In genomic region chr2:222943820-222944219, GRCh38 we compare ENCODE assay signal across 12 cellular contexts.
DNase-seq lines count a peak whose midpoint lies in the region; ATAC-seq lines count a peak whose summit lies in the region.
"Had no signal": no experiment of that assay in that cellular context is flagged by ENCODE, and none has a peak within 500 bp of the region (broad histone marks: within the 10 kb centered on the region; RNA-seq: fewer than 3 reads in every experiment).

No MANE protein-coding gene starts in this region.

- ATAC-seq in activated CD4-positive, alpha-beta T cell treated with anti-CD3 and anti-CD28 coated beads for 36 hours, result peak; percentile 50
- peak; percentile 81 for ATAC-seq in HG02678 (IDR thresholded peaks at IDR 0.05; ENCODE audit: unreplicated experiment)
- peak; percentile 55 for ATAC-seq in stimulated activated memory B cell treated with anti-CD40 and anti-IgM and Interleukin-4, amounts not matched to agents 10 μg/mL and 1 μg/mL and 100 μg/mL, for 72 hours
- ATAC-seq: effector memory CD8-positive, alpha-beta T cell had no signal

- POLR2A ChIA-PET in activated CD4-positive, alpha-beta T cell treated with anti-CD3 and anti-CD28 coated beads for 36 hours (lab: Charles Lee), result no interaction called here

- no peak overlapping the region for H3K27ac Mint-ChIP-seq in activated CD4-positive, alpha-beta T cell treated with anti-CD3 and anti-CD28 coated beads for 36 hours
- no peak overlapping the region for H3K27ac Mint-ChIP-seq in stimulated activated memory B cell treated with anti-CD40 and anti-IgM and Interleukin-4, amounts not matched to agents 10 μg/mL and 1 μg/mL and 100 μg/mL, for 72 hours
- H3K27ac Mint-ChIP-seq: effector memory CD8-positive, alpha-beta T cell; memory B cell had no signal

- H3K9me3 Mint-ChIP-seq in activated CD4-positive, alpha-beta T cell treated with anti-CD3 and anti-CD28 coated beads for 36 hours (ENCODE audit: low read depth), result peaks cover 3% of the 10 kb centered on the region
- no peaks in the 10 kb centered on the region for H3K9me3 Mint-ChIP-seq in stimulated activated memory B cell treated with anti-CD40 and anti-IgM and Interleukin-4, amounts not matched to agents 10 μg/mL and 1 μg/mL and 100 μg/mL, for 72 hours

- H3K4me1 Mint-ChIP-seq in activated CD4-positive, alpha-beta T cell treated with anti-CD3 and anti-CD28 coated beads for 36 hours, result peaks cover 16% of the 10 kb centered on the region
- H3K4me1 Mint-ChIP-seq in stimulated activated memory B cell treated with anti-CD40 and anti-IgM and Interleukin-4, amounts not matched to agents 10 μg/mL and 1 μg/mL and 100 μg/mL, for 72 hours, result no peaks in the 10 kb centered on the region
- H3K4me1 Mint-ChIP-seq: memory B cell had no signal

- DNase-seq in activated CD4-positive, alpha-beta T cell treated with anti-CD3 and anti-CD28 coated beads for 36 hours, result no peak
- DNase-seq in activated CD4-positive, alpha-beta T cell treated with anti-CD3 and anti-CD28 coated beads, Interleukin-2, amount 50 U/mL, for 48 hours, result no peak
- peak in 1 of 2 experiments; percentile 68 for DNase-seq in SJSA1 (ENCODE audit: low read depth in 1 of 2, low spot score in 2 of 2)
- no peak for DNase-seq in stimulated activated CD4-positive, alpha-beta T cell treated with anti-CD3 and anti-CD28 coated beads, Interleukin-4, amount 100 ng/mL, for 24 hours
- no peak for DNase-seq in activated CD4-positive, alpha-beta T cell treated with anti-CD3 and anti-CD28 coated beads, Interleukin-2, amount 50 U/mL, for 4 hours
- DNase-seq in medulla oblongata (ENCODE audit: extremely low spot score), result no peak
- DNase-seq: effector memory CD8-positive, alpha-beta T cell; MG63 had no signal

- intact Hi-C loops in activated CD4-positive, alpha-beta T cell treated with anti-CD3 and anti-CD28 coated beads for 36 hours (cut with DNase I, micrococcal nuclease), result no loop called here

- H3K27me3 Mint-ChIP-seq in activated CD4-positive, alpha-beta T cell treated with anti-CD3 and anti-CD28 coated beads for 36 hours, result no peaks in the 10 kb centered on the region
- no peaks in the 10 kb centered on the region for H3K27me3 Mint-ChIP-seq in stimulated activated memory B cell treated with anti-CD40 and anti-IgM and Interleukin-4, amounts not matched to agents 10 μg/mL and 1 μg/mL and 100 μg/mL, for 72 hours
- H3K27me3 Mint-ChIP-seq: effector memory CD8-positive, alpha-beta T cell; memory B cell had no signal

- peak overlapping the region; percentile 86 for H3K27ac ChIP-seq in SJSA1
- H3K27ac ChIP-seq: 22Rv1 had no signal

- 0 out of 2 replicates have a peak, but pooled peaks cover 3% of the 10 kb centered on the region for H3K36me3 ChIP-seq in SJSA1

- H3K27me3 ChIP-seq in SJSA1 (replicated peaks), result no peaks in the 10 kb centered on the region
- H3K27me3 ChIP-seq: MG63 had no signal

- CTCF ChIA-PET in activated CD4-positive, alpha-beta T cell treated with anti-CD3 and anti-CD28 coated beads for 36 hours (lab: Charles Lee), result interaction anchor here (0.6 to 3.2 kb wide), 2 partner anchors 155 to 253 kb away, joined by 3 to 9 read pairs; no protein-coding TSS in a partner anchor

- H3K4me1 ChIP-seq in SJSA1 (replicated peaks), result peaks cover 75% of the 10 kb centered on the region

- H3K4me3 ChIP-seq in SJSA1, result no peak overlapping the region
- H3K4me3 ChIP-seq: MG63 had no signal

- H3K4me3 Mint-ChIP-seq in activated CD4-positive, alpha-beta T cell treated with anti-CD3 and anti-CD28 coated beads for 36 hours, result no peak overlapping the region
- no peak overlapping the region for H3K4me3 Mint-ChIP-seq in stimulated activated memory B cell treated with anti-CD40 and anti-IgM and Interleukin-4, amounts not matched to agents 10 μg/mL and 1 μg/mL and 100 μg/mL, for 72 hours
- H3K4me3 Mint-ChIP-seq: effector memory CD8-positive, alpha-beta T cell; memory B cell had no signal

- H3K36me3 Mint-ChIP-seq in activated CD4-positive, alpha-beta T cell treated with anti-CD3 and anti-CD28 coated beads for 36 hours (ENCODE audit: low read depth), result peaks cover 10% of the 10 kb centered on the region
- H3K36me3 Mint-ChIP-seq in stimulated activated memory B cell treated with anti-CD40 and anti-IgM and Interleukin-4, amounts not matched to agents 10 μg/mL and 1 μg/mL and 100 μg/mL, for 72 hours, result peaks cover 18% of the 10 kb centered on the region

- H3K9me3 ChIP-seq in SJSA1 (replicated peaks), result no peaks in the 10 kb centered on the region
- H3K9me3 ChIP-seq: MG63 had no signal
